ENCODE assay signal across 15 cellular contexts in the genomic region with DNA sequence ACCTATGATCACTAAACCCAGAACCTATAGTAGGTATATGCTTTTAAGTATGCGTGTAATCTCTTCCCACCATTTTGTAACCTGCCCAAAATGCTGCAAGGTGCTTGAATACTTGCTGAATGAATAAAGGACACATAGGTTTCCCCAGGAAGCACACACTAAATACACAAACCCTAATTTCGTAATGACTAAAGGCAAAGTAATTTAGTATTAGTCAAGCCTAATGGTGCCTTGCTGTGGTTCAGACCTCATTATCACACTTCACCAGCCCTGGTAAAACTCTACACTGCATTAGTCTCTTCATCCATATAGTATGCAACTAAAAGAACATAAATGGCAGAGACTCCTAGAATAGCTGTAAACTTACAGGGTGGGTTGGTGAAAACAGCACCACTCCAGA.
"Had no signal": no experiment of that assay in that cellular context is flagged by ENCODE, and none has a peak within 500 bp of the region (broad histone marks: within the 10 kb centered on the region; RNA-seq: fewer than 3 reads in every experiment).

No MANE protein-coding gene starts in this region.

- H3K9me3 ChIP-seq: transverse colon, vagina had no signal

- H3K27ac ChIP-seq: cardiac muscle cell, transverse colon, vagina had no signal

- DNase-seq: activated B cell treated with CpG ODN at 0.5 μM for 24 hours; activated CD4-positive, alpha-beta T cell treated with anti-CD3 and anti-CD28 coated beads for 48 hours; activated CD8-positive, alpha-beta memory T cell treated with anti-CD3 and anti-CD28 coated beads, Interleukin-2, amount 50 U/mL, for 4 hours; activated CD8-positive, alpha-beta T cell treated with anti-CD3 and anti-CD28 coated beads, Interleukin-2, amount 10 ng/mL, durations not matched to agents 7 days and 5 days; activated gamma-delta T cell treated with Interleukin-2 at 50 U/mL for 16 hours; activated naive CD8-positive, alpha-beta T cell treated with anti-CD3 and anti-CD28 coated beads for 36 hours; hippocampal formation; kidney glomerular epithelial cell; nephron progenitor cell; occipital lobe; right cardiac atrium; stimulated activated naive CD8-positive, alpha-beta T cell treated with anti-CD3 and anti-CD28 coated beads, Interleukin-15, Interleukin-2, amounts not matched to agents 100 U/mL and 50 U/mL, for 24 hours; transverse colon had no signal

- ATAC-seq: activated CD8-positive, alpha-beta T cell treated with anti-CD3 and anti-CD28 coated beads, Interleukin-2, amount 10 ng/mL, durations not matched to agents 7 days and 5 days; right cardiac atrium; stimulated activated naive CD8-positive, alpha-beta T cell treated with anti-CD3 and anti-CD28 coated beads, Interleukin-15, Interleukin-2, amounts not matched to agents 100 U/mL and 50 U/mL, for 24 hours had no signal

- H3K27me3 ChIP-seq: cardiac muscle cell, transverse colon, vagina had no signal

- H3K4me3 ChIP-seq: cardiac muscle cell, transverse colon, vagina had no signal

- H3K36me3 ChIP-seq: cardiac muscle cell, transverse colon, vagina had no signal
